ENCODE assay signal across 2 cellular contexts in the genomic region with DNA sequence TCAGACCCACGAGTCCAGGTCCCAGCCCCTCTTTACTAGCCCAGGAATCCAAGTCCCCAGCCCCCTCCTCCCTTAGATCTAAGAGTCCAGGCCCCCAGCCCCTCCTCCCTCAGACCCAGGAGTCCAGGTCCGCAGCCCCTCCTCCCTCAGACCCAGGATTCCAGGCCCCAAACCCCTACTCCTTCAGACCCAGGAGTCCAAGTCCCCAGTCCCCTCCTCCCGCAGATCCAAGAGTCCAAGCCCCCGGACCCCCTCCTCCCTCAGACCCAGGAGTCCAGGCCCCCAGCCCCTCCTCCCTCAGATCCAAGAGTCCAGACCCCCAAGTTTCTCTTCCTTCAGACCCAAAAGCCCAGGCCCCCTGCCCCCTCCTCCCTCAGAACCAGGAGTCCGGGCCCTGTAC.
TF ChIP-seq lines count a peak whose summit lies in the region.

No MANE protein-coding gene starts in this region.

TF ChIP-seq in H1, 55 proteins besides CTCF, POLR2A, EP300 and RAD21:
- TF ChIP-seq POLR2AphosphoS5 (IDR thresholded peaks at IDR 0.05; ENCODE audit: low read depth, low read length) = no peak
- TF ChIP-seq SIN3A (conservative IDR thresholded peaks at IDR 0.05 in 1 of 2, IDR thresholded peaks at IDR 0.05 in 1 of 2; ENCODE audit: low read depth in 1 of 2, low read length in 2 of 2) = no peak
- TF ChIP-seq GABPA (IDR thresholded peaks at IDR 0.05; ENCODE audit: borderline replicate concordance, insufficient read depth, low read length) = no peak
- no peak for TF ChIP-seq USF2 (IDR thresholded peaks at IDR 0.05; ENCODE audit: low read length)
- no peak for TF ChIP-seq CEBPB (IDR thresholded peaks at IDR 0.05; ENCODE audit: low read depth, low read length)
- TF ChIP-seq TAF1 (IDR thresholded peaks at IDR 0.05; ENCODE audit: low read depth, low read length) = no peak
- TF ChIP-seq MAFK (IDR thresholded peaks at IDR 0.05; ENCODE audit: low read depth, low read length) = no peak
- no peak for TF ChIP-seq SRF (IDR thresholded peaks at IDR 0.05; ENCODE audit: low read depth, low read length)
- TF ChIP-seq RXRA (IDR thresholded peaks at IDR 0.05; ENCODE audit: insufficient read depth, low read depth, low read length) = no peak
- no peak for TF ChIP-seq RNF2 (IDR thresholded peaks at IDR 0.05; ENCODE audit: borderline replicate concordance, low read depth, low read length, missing control alignments, poor library complexity, severe bottlenecking)
- TF ChIP-seq CTBP2 (IDR thresholded peaks at IDR 0.05; ENCODE audit: borderline replicate concordance, insufficient read depth, insufficient read length, low read length) = no peak
- no peak for TF ChIP-seq CBX5 (IDR thresholded peaks at IDR 0.05; ENCODE audit: low read depth, low read length)
- TF ChIP-seq ATF3 (IDR thresholded peaks at IDR 0.05; ENCODE audit: insufficient read depth, low read depth, low read length) = no peak

TF ChIP-seq in neural cell, 6 proteins besides CTCF, POLR2A, EP300 and RAD21:
- TF ChIP-seq EZH2 (IDR thresholded peaks at IDR 0.05; ENCODE audit: borderline replicate concordance, insufficient read depth, low read length, poor library complexity, severe bottlenecking) (no peak), TAF1 (IDR thresholded peaks at IDR 0.05; ENCODE audit: low read depth) (no peak), SMC3 (conservative IDR thresholded peaks at IDR 0.05; ENCODE audit: poor library complexity) (no peak), MXI1 (conservative IDR thresholded peaks at IDR 0.05; ENCODE audit: poor library complexity, severe bottlenecking) (no peak), REST (IDR thresholded peaks at IDR 0.05; ENCODE audit: borderline replicate concordance) (no peak), POLR2AphosphoS5 (IDR thresholded peaks at IDR 0.05) (no peak)
TF ChIP-seq in neural cell: peak in this region for 0.
